Comparison of ENCODE assay signal across 8 cellular contexts in genomic region chr6:36986704-36987047, GRCh38. TPM values are rescaled to one million over a fixed set of nuclear protein-coding genes. Genes with fewer than 3 reads are reported as not detected.
A peak's percentile ranks its signal among the peaks of the same experiment; 100 is the strongest.
DNase-seq lines count a peak whose midpoint lies in the region; ATAC-seq and TF ChIP-seq lines count a peak whose summit lies in the region.

No MANE protein-coding gene starts in this region.

- H3K9me3 Mint-ChIP-seq in activated T-helper 1 cell treated with anti-CD3 and anti-CD28 coated beads, Interleukin-12 subunit alpha, Interleukin-12 subunit beta, Interleukin-2, Interleukin-4 antibody, amounts not matched to agents 30 ng/mL and 10 ng/mL and 1 ng/mL, durations not matched to agents 14 hours and 24 hours and 36 hours: no peaks in the 10 kb centered on the region
- no peaks in the 10 kb centered on the region for H3K9me3 Mint-ChIP-seq in immature natural killer cell

- H3K27ac Mint-ChIP-seq in activated T-helper 1 cell treated with anti-CD3 and anti-CD28 coated beads, Interleukin-12 subunit alpha, Interleukin-12 subunit beta, Interleukin-2, Interleukin-4 antibody, amounts not matched to agents 30 ng/mL and 10 ng/mL and 1 ng/mL, durations not matched to agents 14 hours and 24 hours and 36 hours: peak overlapping the region; percentile 99
- H3K27ac Mint-ChIP-seq in immature natural killer cell: peak overlapping the region; percentile 91 to 98 (median 96)

- H3K27ac ChIP-seq in heart right ventricle (peak overlapping the region; percentile 95 to 100 (median 98)), subcutaneous abdominal adipose tissue (ENCODE audit: low read depth, low read length) (peak overlapping the region; percentile 98)

- H3K9ac ChIP-seq in subcutaneous abdominal adipose tissue (ENCODE audit: low read length in 5 of 5): peak overlapping the region; percentile 76 to 97 (median 90)

- peak overlapping the region; percentile 99 for H3K4me3 Mint-ChIP-seq in activated T-helper 1 cell treated with anti-CD3 and anti-CD28 coated beads, Interleukin-12 subunit alpha, Interleukin-12 subunit beta, Interleukin-2, Interleukin-4 antibody, amounts not matched to agents 30 ng/mL and 10 ng/mL and 1 ng/mL, durations not matched to agents 14 hours and 24 hours and 36 hours
- H3K4me3 Mint-ChIP-seq in immature natural killer cell: peak overlapping the region; percentile 95 to 99 (median 97)

- H3K36me3 Mint-ChIP-seq in activated T-helper 1 cell treated with anti-CD3 and anti-CD28 coated beads, Interleukin-12 subunit alpha, Interleukin-12 subunit beta, Interleukin-2, Interleukin-4 antibody, amounts not matched to agents 30 ng/mL and 10 ng/mL and 1 ng/mL, durations not matched to agents 14 hours and 24 hours and 36 hours (ENCODE audit: low read depth): peaks cover 4% of the 10 kb centered on the region
- H3K36me3 Mint-ChIP-seq in immature natural killer cell: no peaks in the 10 kb centered on the region

- H3K27me3 Mint-ChIP-seq in activated T-helper 1 cell treated with anti-CD3 and anti-CD28 coated beads, Interleukin-12 subunit alpha, Interleukin-12 subunit beta, Interleukin-2, Interleukin-4 antibody, amounts not matched to agents 30 ng/mL and 10 ng/mL and 1 ng/mL, durations not matched to agents 14 hours and 24 hours and 36 hours (ENCODE audit: insufficient read depth): peaks cover 10% of the 10 kb centered on the region
- H3K27me3 Mint-ChIP-seq in immature natural killer cell (ENCODE audit: low read depth in 3 of 3): peaks cover 4 to 6% (median 5%) of the 10 kb centered on the region in 3 donors

- H3K4me1 ChIP-seq in heart right ventricle (peaks cover 12 to 44% (median 39%) of the 10 kb centered on the region in 9 donors), subcutaneous abdominal adipose tissue (ENCODE audit: control insufficient read depth in 5 of 5, insufficient read depth in 5 of 5, low read length in 5 of 5) (peaks cover 5 to 43% (median 39%) of the 10 kb centered on the region in 5 donors)

- H3K36me3 ChIP-seq in heart right ventricle: peaks cover 0 to 10% (median 0%) of the 10 kb centered on the region in 9 donors
- H3K36me3 ChIP-seq in subcutaneous abdominal adipose tissue (ENCODE audit: control insufficient read depth in 5 of 5, insufficient read depth in 5 of 5, low read length in 5 of 5): peaks cover 0 to 3% (median 0%) of the 10 kb centered on the region in 5 donors

- H3K27me3 ChIP-seq in heart right ventricle: no peaks in the 10 kb centered on the region
- peaks cover 0 to 5% (median 0%) of the 10 kb centered on the region in 5 donors for H3K27me3 ChIP-seq in subcutaneous abdominal adipose tissue (ENCODE audit: control insufficient read depth in 5 of 5, insufficient read depth in 4 of 5, low read length in 5 of 5)

- intact Hi-C loops in heart right ventricle (cut with DNase I): loop anchor here in 5 of 10 donors (1.0 to 10.0 kb wide), 6 partner anchors 12 to 442 kb away; partner anchors contain the start of genes C6orf89 (in 2 of the 5) and STK38 (in 1 of the 5)
- intact Hi-C loops in left ventricle myocardium superior (cut with micrococcal nuclease): no loop called here
- intact Hi-C loops in activated T-helper 1 cell treated with anti-CD3 and anti-CD28 coated beads, Interleukin-12 subunit alpha, Interleukin-12 subunit beta, Interleukin-2, Interleukin-4 antibody, amounts not matched to agents 30 ng/mL and 10 ng/mL and 1 ng/mL, durations not matched to agents 14 hours and 24 hours and 36 hours (cut with micrococcal nuclease): loop anchor here (1.0 to 10.0 kb wide), 10 partner anchors 23 to 448 kb away; partner anchors contain the start of genes C6orf89, CDKN1A and SRSF3

- peak overlapping the region; percentile 84 to 100 (median 99) for H3K4me3 ChIP-seq in heart right ventricle
- peak overlapping the region; percentile 80 to 95 (median 94) for H3K4me3 ChIP-seq in subcutaneous abdominal adipose tissue (ENCODE audit: low read depth in 1 of 5, low read length in 5 of 5)

- no peak for TF ChIP-seq CTCF in heart right ventricle (IDR thresholded peaks at IDR 0.05)

- WGBS in heart right ventricle, 2 donors: 2 to 3% methylated on average over 8 of the region's 8 CpGs

- ATAC-seq in heart right ventricle (no peak), left ventricle myocardium superior (no peak), GM21529 (IDR thresholded peaks at IDR 0.05; ENCODE audit: unreplicated experiment) (no peak)

- H3K4me1 Mint-ChIP-seq in activated T-helper 1 cell treated with anti-CD3 and anti-CD28 coated beads, Interleukin-12 subunit alpha, Interleukin-12 subunit beta, Interleukin-2, Interleukin-4 antibody, amounts not matched to agents 30 ng/mL and 10 ng/mL and 1 ng/mL, durations not matched to agents 14 hours and 24 hours and 36 hours (ENCODE audit: low read depth): peaks cover 23% of the 10 kb centered on the region
- H3K4me1 Mint-ChIP-seq in immature natural killer cell: peaks cover 16 to 20% of the 10 kb centered on the region in 2 donors

- H3K9me3 ChIP-seq in heart right ventricle: no peaks in the 10 kb centered on the region
- no peaks in the 10 kb centered on the region for H3K9me3 ChIP-seq in subcutaneous abdominal adipose tissue (ENCODE audit: control insufficient read depth in 5 of 5, low read length in 5 of 5)

- DNase-seq in heart right ventricle (no peak), left ventricle myocardium superior (no peak), immature natural killer cell (no peak), dermis blood vessel endothelial cell (no peak), cortex of kidney (lab: John Stamatoyannopoulos, UW) (no peak)
- no peak for DNase-seq in activated T-helper 1 cell treated with anti-CD3 and anti-CD28 coated beads, Interleukin-12 subunit alpha, Interleukin-12 subunit beta, Interleukin-2, Interleukin-4 antibody, amounts not matched to agents 30 ng/mL and 10 ng/mL and 1 ng/mL, durations not matched to agents 14 hours and 24 hours and 36 hours (ENCODE audit: low spot score)

RNA-seq across cellular contexts. Expression of gene MTCH1, which starts 0.7 kb away (rescaled TPM):
- total RNA-seq in heart right ventricle (100 to 1,000 TPM; 127 to 296 (median 156) TPM), left ventricle myocardium superior (216 TPM), dermis blood vessel endothelial cell (290 and 303 TPM in 2 replicates)
- polyA plus RNA-seq in heart right ventricle (100 to 1,000 TPM in 1 of 2 donors, 10 to 100 TPM in 1; 82.6 to 341 TPM), immature natural killer cell (100 to 1,000 TPM in 1 of 3 donors, 10 to 100 TPM in 2; 86.0 to 116 (median 94.7) TPM)
- 120 and 127 TPM in 2 replicates for total RNA-seq in activated T-helper 1 cell treated with anti-CD3 and anti-CD28 coated beads, Interleukin-12 subunit alpha, Interleukin-12 subunit beta, Interleukin-2, Interleukin-4 antibody, amounts not matched to agents 30 ng/mL and 10 ng/mL and 1 ng/mL, durations not matched to agents 14 hours and 24 hours and 36 hours

RNA-seq across cellular contexts. Expression of gene FGD2, which starts 18.8 kb away (rescaled TPM):
- total RNA-seq in heart right ventricle (10 to 100 TPM in 1 of 10 donors, 1 to 10 TPM in 9; 1.0 to 22.1 (median 2.0) TPM), left ventricle myocardium superior (8.0 TPM), dermis blood vessel endothelial cell (not detected in 2 replicates)
- polyA plus RNA-seq in heart right ventricle (1 to 10 TPM; 2.8 to 6.7 TPM), immature natural killer cell (1 to 10 TPM in 2 of 3 donors, under 1 TPM in 1; 0.77 to 3.6 (median 1.9) TPM)
- 0.65 and 1.5 TPM in 2 replicates for total RNA-seq in activated T-helper 1 cell treated with anti-CD3 and anti-CD28 coated beads, Interleukin-12 subunit alpha, Interleukin-12 subunit beta, Interleukin-2, Interleukin-4 antibody, amounts not matched to agents 30 ng/mL and 10 ng/mL and 1 ng/mL, durations not matched to agents 14 hours and 24 hours and 36 hours

RNA-seq across cellular contexts. Expression of gene PI16, which starts 32.1 kb away (rescaled TPM):
- total RNA-seq in heart right ventricle: 10 to 100 TPM in 9 of 10 donors, 1 to 10 TPM in 1; 4.4 to 38.9 (median 18.7) TPM
- polyA plus RNA-seq in heart right ventricle: 10 to 100 TPM in 1 of 2 donors, 1 to 10 TPM in 1; 6.3 to 38.6 TPM
- total RNA-seq in left ventricle myocardium superior: 4.1 TPM
- total RNA-seq in activated T-helper 1 cell treated with anti-CD3 and anti-CD28 coated beads, Interleukin-12 subunit alpha, Interleukin-12 subunit beta, Interleukin-2, Interleukin-4 antibody, amounts not matched to agents 30 ng/mL and 10 ng/mL and 1 ng/mL, durations not matched to agents 14 hours and 24 hours and 36 hours: not detected in 2 replicates
- 1 to 10 TPM; 3.6 to 6.9 (median 3.6) TPM for polyA plus RNA-seq in immature natural killer cell
- not detected in 2 replicates for total RNA-seq in dermis blood vessel endothelial cell
